In genomic region chr7:150955519-150956394, GRCh38 we compare ENCODE assay signal across 1 cellular context.
TF ChIP-seq lines count a peak whose summit lies in the region.

No MANE protein-coding gene starts in this region.

TF ChIP-seq in K562, 482 proteins besides CTCF, POLR2A, EP300 and RAD21 (continued from another document and continues in another):
- TF ChIP-seq CCNT2 (IDR thresholded peaks at IDR 0.05; ENCODE audit: borderline replicate concordance, extremely low read depth, insufficient read length, low read depth, low read length) (peak; percentile 91), MTA1 (IDR thresholded peaks at IDR 0.05; ENCODE audit: borderline replicate concordance) (peak; percentile 84), STAT6 (CRISPR knock-in tag; IDR thresholded peaks at IDR 0.05) (peak; percentile 72; the same call in 1 of the 2 replicates), RNF219 (CRISPR knock-in tag; IDR thresholded peaks at IDR 0.05) (no peak), KLF13 (tag; IDR thresholded peaks at IDR 0.05; ENCODE audit: borderline replicate concordance, low read depth) (peak; percentile 83), TFAP4 (CRISPR knock-in tag; IDR thresholded peaks at IDR 0.05; ENCODE audit: borderline replicate concordance) (peak; percentile 96), MXD1 (CRISPR knock-in tag; IDR thresholded peaks at IDR 0.05; ENCODE audit: borderline replicate concordance, poor library complexity, severe bottlenecking) (peak; percentile 6), TFAM (CRISPR knock-in tag; conservative IDR thresholded peaks at IDR 0.05) (no peak), SMAD4 (CRISPR knock-in tag; conservative IDR thresholded peaks at IDR 0.05) (peak; percentile 92), FOXM1 (IDR thresholded peaks at IDR 0.05; ENCODE audit: low read depth) (0 out of 2 replicates have a peak, but pooled peaks have one; percentile 16), FOXM1 (CRISPR knock-in tag; IDR thresholded peaks at IDR 0.05; ENCODE audit: low read depth) (no peak), CBFA2T3 (IDR thresholded peaks at IDR 0.05) (peak; percentile 80), ZBTB17 (CRISPR knock-in tag; IDR thresholded peaks at IDR 0.05) (peak; percentile 83), ZNF511 (CRISPR knock-in tag; IDR thresholded peaks at IDR 0.05) (peak; percentile 81), ETV6 (IDR thresholded peaks at IDR 0.05; ENCODE audit: borderline replicate concordance in 1 of 2, low read depth in 2 of 2, low read length in 1 of 2) (0 out of 4 replicates have a peak, but pooled peaks of 1 of the 2 experiments have one; percentile 18), ETV6 (CRISPR knock-in tag; IDR thresholded peaks at IDR 0.05; ENCODE audit: borderline replicate concordance) (no peak), ZZZ3 (IDR thresholded peaks at IDR 0.05) (no peak), NFIC (IDR thresholded peaks at IDR 0.05) (peak; percentile 96), ZNF507 (tag; conservative IDR thresholded peaks at IDR 0.05) (no peak), ZNF780A (CRISPR knock-in tag; IDR thresholded peaks at IDR 0.05) (no peak), CBX3 (IDR thresholded peaks at IDR 0.05; ENCODE audit: borderline replicate concordance in 1 of 2, low read length in 2 of 2) (peak in 1 of 2 experiments; percentile 76; a peak in 1 of 3 replicates), IRF2 (CRISPR knock-in tag; IDR thresholded peaks at IDR 0.05) (no peak), SP2 (IDR thresholded peaks at IDR 0.05; ENCODE audit: extremely low read depth, low read depth, low read length, poor library complexity, severe bottlenecking) (peak; percentile 17), DMBX1 (CRISPR knock-in tag; IDR thresholded peaks at IDR 0.05; ENCODE audit: borderline replicate concordance) (peak; percentile 86; the same call in 1 of the 2 replicates), HMGXB4 (CRISPR knock-in tag; IDR thresholded peaks at IDR 0.05) (no peak; the same call in 1 of the 2 replicates), ARHGAP35 (IDR thresholded peaks at IDR 0.05; ENCODE audit: partially characterized antibody) (peak; percentile 11), ZNF668 (CRISPR knock-in tag; IDR thresholded peaks at IDR 0.05) (peak; percentile 81; the same call in 1 of the 2 replicates), RBM22 (IDR thresholded peaks at IDR 0.05; ENCODE audit: low read depth, low read length, poor library complexity, severe bottlenecking) (no peak), ZFP30 (CRISPR knock-in tag; IDR thresholded peaks at IDR 0.05; ENCODE audit: borderline replicate concordance) (no peak), TRIM24 (IDR thresholded peaks at IDR 0.05) (peak; percentile 58 to 80; a peak in 2 of 4 replicates), ZNF609 (CRISPR knock-in tag; IDR thresholded peaks at IDR 0.05; ENCODE audit: borderline replicate concordance) (no peak), SRSF1 (IDR thresholded peaks at IDR 0.05; ENCODE audit: low read depth, low read length) (no peak), U2AF1 (optimal IDR thresholded peaks at IDR 0.05; ENCODE audit: low read depth, low read length) (peak; percentile 94), ZBTB7A (IDR thresholded peaks at IDR 0.05; ENCODE audit: borderline replicate concordance, control insufficient read depth, low read depth, low read length) (peak; percentile 97), EZH2 (IDR thresholded peaks at IDR 0.05; ENCODE audit: borderline replicate concordance, low read depth, low read length) (no peak), ZC3H11A (IDR thresholded peaks at IDR 0.05; ENCODE audit: low read depth, low read length) (0 out of 2 replicates have a peak, but pooled peaks have one; percentile 67), ZBTB11 (CRISPR knock-in tag; IDR thresholded peaks at IDR 0.05) (peak in 1 of 3 experiments; percentile 64; a peak in 2 of 6 replicates), NR2C2 (CRISPR knock-in tag; IDR thresholded peaks at IDR 0.05) (no peak), NR2C2 (tag; IDR thresholded peaks at IDR 0.05) (no peak), TSC22D4 (tag; IDR thresholded peaks at IDR 0.05) (no peak), MAFG (tag; conservative IDR thresholded peaks at IDR 0.05) (peak; percentile 61; the same call in 1 of the 2 replicates), CHD4 (IDR thresholded peaks at IDR 0.05; ENCODE audit: insufficient read depth, insufficient replicate concordance, low read depth, low read length, poor library complexity, severe bottlenecking) (no peak), SMARCC2 (IDR thresholded peaks at IDR 0.05; ENCODE audit: low read depth) (peak; percentile 60), MITF (IDR thresholded peaks at IDR 0.05) (0 out of 2 replicates have a peak, but pooled peaks have one; percentile 32), NELFE (IDR thresholded peaks at IDR 0.05; ENCODE audit: insufficient read depth, insufficient read length) (no peak)
